In genomic region chr1:241840164-241840563, GRCh38 we compare ENCODE assay signal across 31 cellular contexts.
"Had no signal": no experiment of that assay in that cellular context is flagged by ENCODE, and none has a peak within 500 bp of the region (broad histone marks: within the 10 kb centered on the region; RNA-seq: fewer than 3 reads in every experiment).

No MANE protein-coding gene starts in this region.

- H3K27ac Mint-ChIP-seq: nephron had no signal

- DNase-seq: kidney glomerular epithelial cell; left cardiac atrium; left ventricle myocardium superior; lower lobe of right lung; mammary epithelial cell; mesenchymal stem cell; naive thymus-derived CD8-positive, alpha-beta T cell; nucleus accumbens; pancreas; posterior cingulate gyrus; retina; right cardiac atrium; sigmoid colon; stimulated activated CD4-positive, alpha-beta T cell treated with anti-CD3 and anti-CD28 coated beads, Interleukin-1b, Interleukin-23, amount 100 ng/mL, for 48 hours; stimulated activated CD4-positive, alpha-beta T cell treated with anti-CD3 and anti-CD28 coated beads, Interleukin-2, amount 100 ng/mL, for 48 hours; stimulated activated CD4-positive, alpha-beta T cell treated with anti-CD3 and anti-CD28 coated beads, Interleukin-4, amount 100 ng/mL, for 4 hours; stimulated activated naive B cell treated with anti-CD40 and anti-IgM and Interleukin-4, amounts not matched to agents 10 μg/mL and 1 μg/mL and 100 μg/mL, for 72 hours; stimulated activated naive CD8-positive, alpha-beta T cell treated with anti-CD3 and anti-CD28 coated beads, Interleukin-15, Interleukin-2, amounts not matched to agents 100 U/mL and 50 U/mL, for 24 hours; stomach; testis; thyroid gland; transverse colon had no signal

- H3K4me3 ChIP-seq: hepatocyte, lower lobe of right lung, pancreas, prostate gland, sigmoid colon, smooth muscle cell, stomach, testis, thyroid gland, transverse colon, upper lobe of left lung, vagina had no signal

- H3K4me1 ChIP-seq: lower lobe of right lung, pancreas, prostate gland, sigmoid colon, stomach, testis, thyroid gland, transverse colon, upper lobe of left lung, vagina had no signal

- H3K4me3 Mint-ChIP-seq: naive thymus-derived CD8-positive, alpha-beta T cell; nephron; neural crest cell had no signal

- H3K27me3 Mint-ChIP-seq: stimulated activated naive B cell treated with anti-CD40 and anti-IgM and Interleukin-4, amounts not matched to agents 10 μg/mL and 1 μg/mL and 100 μg/mL, for 72 hours had no signal

- H3K79me2 ChIP-seq: hepatocyte had no signal

- H3K36me3 Mint-ChIP-seq: naive thymus-derived CD8-positive, alpha-beta T cell; stimulated activated naive B cell treated with anti-CD40 and anti-IgM and Interleukin-4, amounts not matched to agents 10 μg/mL and 1 μg/mL and 100 μg/mL, for 72 hours had no signal

- H3K36me3 ChIP-seq: lower lobe of right lung, pancreas, prostate gland, sigmoid colon, stomach, thyroid gland, transverse colon, upper lobe of left lung, vagina had no signal

- H3K4me1 Mint-ChIP-seq: nephron, neural crest cell had no signal

- H3K9me3 ChIP-seq: lower lobe of right lung, pancreas, prostate gland, sigmoid colon, stomach, testis, thyroid gland, transverse colon, upper lobe of left lung, vagina had no signal

- FAIRE-seq: keratinocyte, pancreas had no signal

- H3K27me3 ChIP-seq: hepatocyte, pancreas, sigmoid colon, stomach, testis, thyroid gland, upper lobe of left lung, vagina had no signal

- H3K4me2 ChIP-seq: hepatocyte, smooth muscle cell had no signal

- H2AFZ ChIP-seq: hepatocyte had no signal

- H3K27ac ChIP-seq: hepatocyte, lower lobe of right lung, pancreas, prostate gland, sigmoid colon, stomach, testis, thyroid gland, transverse colon, upper lobe of left lung, vagina had no signal

- H3K9me3 Mint-ChIP-seq: naive thymus-derived CD8-positive, alpha-beta T cell; nephron; neural crest cell; stimulated activated naive B cell treated with anti-CD40 and anti-IgM and Interleukin-4, amounts not matched to agents 10 μg/mL and 1 μg/mL and 100 μg/mL, for 72 hours had no signal

- ATAC-seq: left cardiac atrium; left lobe of liver; left ventricle myocardium superior; right cardiac atrium; stimulated activated naive CD8-positive, alpha-beta T cell treated with anti-CD3 and anti-CD28 coated beads, Interleukin-15, Interleukin-2, amounts not matched to agents 100 U/mL and 50 U/mL, for 24 hours had no signal
